Comparison of ENCODE assay signal across 1 cellular context in genomic region chr1:46667782-46668760, GRCh38.
A peak's percentile ranks its signal among the peaks of the same experiment; 100 is the strongest.
TF ChIP-seq lines count a peak whose summit lies in the region.

Gene ATPAF1 (minus strand): TSS chr1:46668364. CDS start chr1:46668322, 42 bp downstream.

TF ChIP-seq in HEK293, 187 proteins besides CTCF, POLR2A, EP300 and RAD21 (continued from another document):
- TF ChIP-seq ZNF580 (tag by site-specific recombination; IDR thresholded peaks at IDR 0.05) (no peak), ZEB2 (tag by site-specific recombination; IDR thresholded peaks at IDR 0.05) (0 out of 2 replicates have a peak, but pooled peaks have one; percentile 32), ZNF596 (tag by site-specific recombination; IDR thresholded peaks at IDR 0.05) (peak; percentile 63; the same call in 1 of the 2 replicates), ZNF518A (tag by site-specific recombination; conservative IDR thresholded peaks at IDR 0.05; ENCODE audit: low read depth) (no peak), ZNF114 (tag by site-specific recombination; IDR thresholded peaks at IDR 0.05) (no peak), PBX3 (CRISPR knock-in tag; IDR thresholded peaks at IDR 0.05) (peak; percentile 82; the same call in 1 of the 2 replicates), ZIC2 (tag by site-specific recombination; IDR thresholded peaks at IDR 0.05) (no peak), ZNF48 (tag by site-specific recombination; IDR thresholded peaks at IDR 0.05) (no peak), ZBTB21 (tag by site-specific recombination; IDR thresholded peaks at IDR 0.05) (no peak), ZNF398 (tag by site-specific recombination; IDR thresholded peaks at IDR 0.05) (peak; percentile 45; the same call in 1 of the 2 replicates), HOXA7 (CRISPR knock-in tag; IDR thresholded peaks at IDR 0.05; ENCODE audit: borderline replicate concordance) (no peak), GFI1B (tag by site-specific recombination; IDR thresholded peaks at IDR 0.05) (no peak), ZNF600 (tag by site-specific recombination; IDR thresholded peaks at IDR 0.05) (no peak), BCL11B (tag by site-specific recombination; IDR thresholded peaks at IDR 0.05; ENCODE audit: low read depth) (no peak), ZBTB49 (tag by site-specific recombination; IDR thresholded peaks at IDR 0.05; ENCODE audit: low read depth) (no peak), ZNF626 (tag by site-specific recombination; IDR thresholded peaks at IDR 0.05) (peak; percentile 73; the same call in 1 of the 2 replicates), ZXDB (tag by site-specific recombination; IDR thresholded peaks at IDR 0.05) (no peak), ZSCAN23 (tag by site-specific recombination; IDR thresholded peaks at IDR 0.05) (no peak), KLF16 (tag by site-specific recombination; IDR thresholded peaks at IDR 0.05) (no peak), GLI2 (tag by site-specific recombination; IDR thresholded peaks at IDR 0.05; ENCODE audit: borderline replicate concordance, low read depth) (no peak), ZNF248 (tag by site-specific recombination; IDR thresholded peaks at IDR 0.05) (no peak), ZNF785 (tag by site-specific recombination; IDR thresholded peaks at IDR 0.05) (no peak), ZNF423 (tag by site-specific recombination; IDR thresholded peaks at IDR 0.05) (no peak), ZNF174 (tag by site-specific recombination; IDR thresholded peaks at IDR 0.05) (no peak), ZNF184 (tag by site-specific recombination; IDR thresholded peaks at IDR 0.05) (no peak), ZSCAN4 (tag by site-specific recombination; IDR thresholded peaks at IDR 0.05) (no peak), ZNF433 (tag by site-specific recombination; IDR thresholded peaks at IDR 0.05; ENCODE audit: low read depth) (no peak), ZNF223 (tag by site-specific recombination; IDR thresholded peaks at IDR 0.05) (no peak), ZBTB7A (tag by site-specific recombination; IDR thresholded peaks at IDR 0.05; ENCODE audit: low read depth) (no peak), ZNF302 (tag by site-specific recombination; IDR thresholded peaks at IDR 0.05; ENCODE audit: low read depth) (no peak), ZNF701 (tag by site-specific recombination; IDR thresholded peaks at IDR 0.05) (no peak), ZFHX2 (tag by site-specific recombination; conservative IDR thresholded peaks at IDR 0.05) (peak; percentile 8), ZNF561 (tag by site-specific recombination; IDR thresholded peaks at IDR 0.05; ENCODE audit: borderline replicate concordance) (peak; percentile 66; the same call in 1 of the 2 replicates), TCF7L2 (IDR thresholded peaks at IDR 0.05; ENCODE audit: borderline replicate concordance, low read depth, low read length) (no peak), ZNF664 (tag by site-specific recombination; IDR thresholded peaks at IDR 0.05) (no peak), ZNF654 (tag by site-specific recombination; IDR thresholded peaks at IDR 0.05; ENCODE audit: low read depth) (no peak), FEZF1 (tag by site-specific recombination; IDR thresholded peaks at IDR 0.05) (no peak), SP3 (tag by site-specific recombination; IDR thresholded peaks at IDR 0.05) (peak; percentile 82), ZNF324 (tag by site-specific recombination; IDR thresholded peaks at IDR 0.05) (no peak), ZSCAN5A (tag by site-specific recombination; IDR thresholded peaks at IDR 0.05) (no peak), ZNF350 (tag by site-specific recombination; IDR thresholded peaks at IDR 0.05) (no peak), ZSCAN30 (tag by site-specific recombination; IDR thresholded peaks at IDR 0.05) (peak; percentile 91), PRDM6 (tag by site-specific recombination; IDR thresholded peaks at IDR 0.05) (no peak), HOXC10 (CRISPR knock-in tag; IDR thresholded peaks at IDR 0.05) (0 out of 2 replicates have a peak, but pooled peaks have one; percentile 46), ZNF175 (tag by site-specific recombination; IDR thresholded peaks at IDR 0.05) (no peak), ZNF19 (tag by site-specific recombination; IDR thresholded peaks at IDR 0.05; ENCODE audit: low read depth) (no peak)
TF ChIP-seq in HEK293: peak in this region for 39.
